ENCODE assay signal across 1 cellular context in the genomic region with DNA sequence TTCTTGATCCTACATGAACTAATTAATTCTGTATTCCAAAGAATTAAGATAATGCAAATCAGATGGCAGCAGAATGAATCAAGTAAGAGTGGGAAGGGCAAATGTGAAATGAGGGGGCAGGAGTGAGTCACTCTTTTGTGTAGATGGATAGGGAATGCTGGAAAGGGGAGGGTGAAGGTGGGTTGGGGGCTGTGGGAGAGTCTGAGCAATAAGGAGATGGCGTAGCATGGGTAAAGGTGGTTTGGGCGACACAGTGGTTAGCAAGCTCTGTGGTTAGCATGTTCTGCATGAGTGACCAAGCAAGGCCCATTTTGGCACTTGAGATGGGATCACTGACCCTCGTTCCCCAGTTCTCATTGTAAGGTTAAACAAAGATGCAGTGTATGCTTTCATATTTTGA.
A peak's percentile ranks its signal among the peaks of the same experiment; 100 is the strongest.
TF ChIP-seq lines count a peak whose summit lies in the region.

No MANE protein-coding gene starts in this region.

TF ChIP-seq in GM12878, 131 proteins besides CTCF, POLR2A, EP300 and RAD21 (continued from another document):
- TF ChIP-seq REST (IDR thresholded peaks at IDR 0.05; ENCODE audit: low read depth, low read length), result no peak
- TF ChIP-seq ATF7 (IDR thresholded peaks at IDR 0.05; ENCODE audit: low read depth), result peak; percentile 48; the same call in 1 of the 2 replicates
- no peak for TF ChIP-seq CBX3 (IDR thresholded peaks at IDR 0.05; ENCODE audit: borderline replicate concordance, low read depth)
- TF ChIP-seq, protein P1, sequence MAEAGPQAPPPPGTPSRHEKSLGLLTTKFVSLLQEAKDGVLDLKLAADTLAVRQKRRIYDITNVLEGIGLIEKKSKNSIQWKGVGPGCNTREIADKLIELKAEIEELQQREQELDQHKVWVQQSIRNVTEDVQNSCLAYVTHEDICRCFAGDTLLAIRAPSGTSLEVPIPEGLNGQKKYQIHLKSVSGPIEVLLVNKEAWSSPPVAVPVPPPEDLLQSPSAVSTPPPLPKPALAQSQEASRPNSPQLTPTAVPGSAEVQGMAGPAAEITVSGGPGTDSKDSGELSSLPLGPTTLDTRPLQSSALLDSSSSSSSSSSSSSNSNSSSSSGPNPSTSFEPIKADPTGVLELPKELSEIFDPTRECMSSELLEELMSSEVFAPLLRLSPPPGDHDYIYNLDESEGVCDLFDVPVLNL (IDR thresholded peaks at IDR 0.05; ENCODE audit: low read depth, low read length), result no peak
- no peak for TF ChIP-seq ZNF384 (IDR thresholded peaks at IDR 0.05; ENCODE audit: borderline replicate concordance, low read depth, low read length)
- TF ChIP-seq MTA3 (IDR thresholded peaks at IDR 0.05; ENCODE audit: borderline replicate concordance, low read length), result no peak
- TF ChIP-seq PBX3 (IDR thresholded peaks at IDR 0.05; ENCODE audit: insufficient replicate concordance, low read depth, low read length), result no peak
- TF ChIP-seq MTA2 (IDR thresholded peaks at IDR 0.05; ENCODE audit: low read depth), result peak; percentile 85; the same call in 1 of the 2 replicates
- TF ChIP-seq STAT1 (conservative IDR thresholded peaks at IDR 0.05), result no peak
- no peak for TF ChIP-seq JUNB (IDR thresholded peaks at IDR 0.05)
- TF ChIP-seq CHD2 (IDR thresholded peaks at IDR 0.05; ENCODE audit: borderline replicate concordance, low read depth, low read length), result no peak
- no peak for TF ChIP-seq ZBTB11 (CRISPR knock-in tag; IDR thresholded peaks at IDR 0.05)
- no peak for TF ChIP-seq ZNF274 (IDR thresholded peaks at IDR 0.05; ENCODE audit: insufficient read depth, insufficient read length)
- TF ChIP-seq STAT3 (IDR thresholded peaks at IDR 0.05; ENCODE audit: low read depth, low read length), result no peak
- no peak for TF ChIP-seq SREBF1 (IDR thresholded peaks at IDR 0.05; ENCODE audit: low read length)
- peak; percentile 87 for TF ChIP-seq CBFB (IDR thresholded peaks at IDR 0.05; ENCODE audit: low read depth)
TF ChIP-seq in GM12878: peak in this region for 29.
